ENCODE assay signal across 11 cellular contexts in the genomic region with DNA sequence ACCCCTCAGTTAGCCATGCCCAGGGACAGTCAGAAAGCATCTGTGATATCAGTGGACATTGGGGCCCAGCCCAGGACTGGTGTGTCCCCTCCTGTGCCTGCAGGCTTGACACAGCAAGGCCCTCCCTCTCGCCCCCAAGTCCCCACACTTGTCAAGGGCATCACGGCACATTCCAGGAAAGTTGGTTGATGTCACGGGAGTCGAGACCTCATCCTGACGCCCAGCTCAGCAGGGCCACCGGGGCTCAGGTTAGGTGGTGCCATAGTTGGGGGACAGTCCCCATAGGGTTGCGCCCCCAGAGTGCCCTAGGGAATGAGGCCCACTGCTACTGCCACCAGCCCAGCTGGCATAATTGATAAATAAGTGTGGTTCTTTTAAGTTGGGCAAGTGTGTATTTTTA. TPM values are rescaled to one million over a fixed set of nuclear protein-coding genes. Genes with fewer than 3 reads are reported as not detected.
A peak's percentile ranks its signal among the peaks of the same experiment; 100 is the strongest.
DNase-seq lines count a peak whose midpoint lies in the region; ATAC-seq and TF ChIP-seq lines count a peak whose summit lies in the region.
"Had no signal": no experiment of that assay in that cellular context is flagged by ENCODE, and none has a peak within 500 bp of the region (broad histone marks: within the 10 kb centered on the region; RNA-seq: fewer than 3 reads in every experiment).

No MANE protein-coding gene starts in this region.

- no peak for ATAC-seq in stimulated activated naive B cell treated with anti-CD40 and anti-IgM and Interleukin-4, amounts not matched to agents 10 μg/mL and 1 μg/mL and 100 μg/mL, for 72 hours (replicated peaks)
- ATAC-seq in HG02678 (IDR thresholded peaks at IDR 0.05; ENCODE audit: unreplicated experiment) (no peak), HG03135 (IDR thresholded peaks at IDR 0.05; ENCODE audit: unreplicated experiment) (no peak)

- peak overlapping the region; percentile 38 for H3K4me3 Mint-ChIP-seq in activated T-helper 2 cell treated with anti-CD3 and anti-CD28 coated beads, Interferon-gamma antibody, Interleukin-2, Interleukin-4, amounts not matched to agents 10 μg/mL and 5 μg/mL and 100 μg/mL, durations not matched to agents 14 hours and 24 hours and 36 hours (ENCODE audit: low read depth)
- peak overlapping the region; percentile 78 to 82 for H3K4me3 Mint-ChIP-seq in stimulated activated naive B cell treated with anti-CD40 and anti-IgM and Interleukin-4, amounts not matched to agents 10 μg/mL and 1 μg/mL and 100 μg/mL, for 72 hours

- peaks cover 5% of the 10 kb centered on the region for H3K36me3 Mint-ChIP-seq in activated T-helper 2 cell treated with anti-CD3 and anti-CD28 coated beads, Interferon-gamma antibody, Interleukin-2, Interleukin-4, amounts not matched to agents 10 μg/mL and 5 μg/mL and 100 μg/mL, durations not matched to agents 14 hours and 24 hours and 36 hours (ENCODE audit: low read depth)
- H3K36me3 Mint-ChIP-seq in stimulated activated naive B cell treated with anti-CD40 and anti-IgM and Interleukin-4, amounts not matched to agents 10 μg/mL and 1 μg/mL and 100 μg/mL, for 72 hours: peaks cover 0 to 11% of the 10 kb centered on the region in 2 donors

- peak overlapping the region; percentile 88 for H3K27ac ChIP-seq in KOPT-K1 (ENCODE audit: low read depth, low read length, poor library complexity, severe bottlenecking)
- peak overlapping the region; percentile 92 to 94 for H3K27ac ChIP-seq in right atrium auricular region

- H3K9me3 ChIP-seq in KOPT-K1 (ENCODE audit: insufficient read depth, low read length, poor library complexity, severe bottlenecking) (no peaks in the 10 kb centered on the region), right atrium auricular region (no peaks in the 10 kb centered on the region)

- no peak for TF ChIP-seq CTCF in right atrium auricular region (IDR thresholded peaks at IDR 0.05)
- TF ChIP-seq CTCF in foreskin fibroblast (IDR thresholded peaks at IDR 0.05; ENCODE audit: low read depth, low read length): no peak
- TF ChIP-seq CTCF in GM20000 (IDR thresholded peaks at IDR 0.05; ENCODE audit: extremely low read depth, missing control alignments): no peak

- H3K27me3 Mint-ChIP-seq in activated T-helper 2 cell treated with anti-CD3 and anti-CD28 coated beads, Interferon-gamma antibody, Interleukin-2, Interleukin-4, amounts not matched to agents 10 μg/mL and 5 μg/mL and 100 μg/mL, durations not matched to agents 14 hours and 24 hours and 36 hours (ENCODE audit: low read depth): no peaks in the 10 kb centered on the region
- no peaks in the 10 kb centered on the region for H3K27me3 Mint-ChIP-seq in stimulated activated naive B cell treated with anti-CD40 and anti-IgM and Interleukin-4, amounts not matched to agents 10 μg/mL and 1 μg/mL and 100 μg/mL, for 72 hours

- H3K36me3 ChIP-seq in KOPT-K1 (ENCODE audit: insufficient read depth, low read length): no peaks in the 10 kb centered on the region
- H3K36me3 ChIP-seq in right atrium auricular region: no peaks in the 10 kb centered on the region

- peaks cover 35% of the 10 kb centered on the region for H3K4me1 Mint-ChIP-seq in activated T-helper 2 cell treated with anti-CD3 and anti-CD28 coated beads, Interferon-gamma antibody, Interleukin-2, Interleukin-4, amounts not matched to agents 10 μg/mL and 5 μg/mL and 100 μg/mL, durations not matched to agents 14 hours and 24 hours and 36 hours (ENCODE audit: low read depth)
- peaks cover 57 to 75% of the 10 kb centered on the region in 2 donors for H3K4me1 Mint-ChIP-seq in stimulated activated naive B cell treated with anti-CD40 and anti-IgM and Interleukin-4, amounts not matched to agents 10 μg/mL and 1 μg/mL and 100 μg/mL, for 72 hours

- DNase-seq in activated T-helper 2 cell treated with anti-CD3 and anti-CD28 coated beads, Interferon-gamma antibody, Interleukin-2, Interleukin-4, amounts not matched to agents 10 μg/mL and 5 μg/mL and 100 μg/mL, durations not matched to agents 14 hours and 24 hours and 36 hours (ENCODE audit: low spot score): no peak
- DNase-seq in right atrium auricular region (ENCODE audit: low spot score): no peak
- DNase-seq in stimulated activated naive B cell treated with anti-CD40 and anti-IgM and Interleukin-4, amounts not matched to agents 10 μg/mL and 1 μg/mL and 100 μg/mL, for 72 hours: no peak
- no peak for DNase-seq in foreskin fibroblast
- DNase-seq in GM20000 (ENCODE audit: low spot score): no peak
- DNase-seq: NCI-H2171 treated with DMSO at 0.1 percent for 48 hours, SHP77, trophoblast cell had no signal

- no peaks in the 10 kb centered on the region for H3K9me3 Mint-ChIP-seq in activated T-helper 2 cell treated with anti-CD3 and anti-CD28 coated beads, Interferon-gamma antibody, Interleukin-2, Interleukin-4, amounts not matched to agents 10 μg/mL and 5 μg/mL and 100 μg/mL, durations not matched to agents 14 hours and 24 hours and 36 hours
- H3K9me3 Mint-ChIP-seq in stimulated activated naive B cell treated with anti-CD40 and anti-IgM and Interleukin-4, amounts not matched to agents 10 μg/mL and 1 μg/mL and 100 μg/mL, for 72 hours: no peaks in the 10 kb centered on the region

- no peaks in the 10 kb centered on the region for H3K27me3 ChIP-seq in right atrium auricular region

- H3K4me3 ChIP-seq in right atrium auricular region: no peak overlapping the region
- H3K4me3 ChIP-seq in foreskin fibroblast (ENCODE audit: low read depth in 1 of 2, low read length in 2 of 2): peak overlapping the region in 1 of 2 donors; percentile 31

- intact Hi-C loops in activated T-helper 2 cell treated with anti-CD3 and anti-CD28 coated beads, Interferon-gamma antibody, Interleukin-2, Interleukin-4, amounts not matched to agents 10 μg/mL and 5 μg/mL and 100 μg/mL, durations not matched to agents 14 hours and 24 hours and 36 hours (cut with micrococcal nuclease): loop anchor here (1.0 kb wide), 2 partner anchors 12 to 82 kb away; no protein-coding TSS in a partner anchor

- H3K4me1 ChIP-seq in right atrium auricular region: peaks cover 0 to 100% of the 10 kb centered on the region in 2 donors

- H3K27ac Mint-ChIP-seq in activated T-helper 2 cell treated with anti-CD3 and anti-CD28 coated beads, Interferon-gamma antibody, Interleukin-2, Interleukin-4, amounts not matched to agents 10 μg/mL and 5 μg/mL and 100 μg/mL, durations not matched to agents 14 hours and 24 hours and 36 hours: peak overlapping the region; percentile 94
- peak overlapping the region; percentile 94 for H3K27ac Mint-ChIP-seq in stimulated activated naive B cell treated with anti-CD40 and anti-IgM and Interleukin-4, amounts not matched to agents 10 μg/mL and 1 μg/mL and 100 μg/mL, for 72 hours

RNA-seq across cellular contexts. Expression of a gene that starts 28.3 kb away (rescaled TPM):
- total RNA-seq in activated T-helper 2 cell treated with anti-CD3 and anti-CD28 coated beads, Interferon-gamma antibody, Interleukin-2, Interleukin-4, amounts not matched to agents 10 μg/mL and 5 μg/mL and 100 μg/mL, durations not matched to agents 14 hours and 24 hours and 36 hours: 90.8 and 91.6 TPM in 2 replicates
- total RNA-seq in right atrium auricular region: 10 to 100 TPM; 29.1 to 31.6 TPM

RNA-seq across cellular contexts. Expression of a gene that starts 54.5 kb away (rescaled TPM):
- total RNA-seq in activated T-helper 2 cell treated with anti-CD3 and anti-CD28 coated beads, Interferon-gamma antibody, Interleukin-2, Interleukin-4, amounts not matched to agents 10 μg/mL and 5 μg/mL and 100 μg/mL, durations not matched to agents 14 hours and 24 hours and 36 hours: 0.30 and 0.41 TPM in 2 replicates
- total RNA-seq in right atrium auricular region: 1 to 10 TPM; 7.1 to 9.6 TPM
